8 cellular contexts compared by ENCODE assay signal in genomic region chr7:100344560-100345287, GRCh38. TPM values are rescaled to one million over a fixed set of nuclear protein-coding genes. Genes with fewer than 3 reads are reported as not detected.
A peak's percentile ranks its signal among the peaks of the same experiment; 100 is the strongest.
DNase-seq lines count a peak whose midpoint lies in the region; ATAC-seq and TF ChIP-seq lines count a peak whose summit lies in the region.
"Not testable (repeated sequence)": the region's sequence is repeated elsewhere in the genome, so short reads cannot be mapped to it uniquely, and the experiment has no call there.

No MANE protein-coding gene starts in this region.

- H3K36me3 Mint-ChIP-seq in naive B cell = not testable (repeated sequence)

- peak overlapping the region; percentile 56 to 90 (median 76) for H3K4me3 Mint-ChIP-seq in naive B cell

- peaks cover 22 to 39% (median 23%) of the 10 kb centered on the region in 3 donors for H3K4me1 Mint-ChIP-seq in naive B cell

- not testable (repeated sequence) for H3K9me3 Mint-ChIP-seq in naive B cell

- H3K27me3 Mint-ChIP-seq in naive B cell = not testable (repeated sequence)

- ATAC-seq in GM21515 (IDR thresholded peaks at IDR 0.05; ENCODE audit: unreplicated experiment) (peak; percentile 61), HG03565 (IDR thresholded peaks at IDR 0.05; ENCODE audit: unreplicated experiment) (peak; percentile 49), naive B cell (ENCODE audit: low read depth in 2 of 2) (peak; percentile 79 to 81)

- peak overlapping the region; percentile 99 to 100 (median 99) for H3K27ac Mint-ChIP-seq in naive B cell

- H3K4me3 ChIP-seq in epithelial cell of proximal tubule (ENCODE audit: low read depth, low read length) = not testable (repeated sequence)

- DNase-seq in DMS53 treated with DMSO at 0.1 percent for 48 hours (lab: John Stamatoyannopoulos, UW; ENCODE audit: unreplicated experiment) = peak; percentile 80
- DNase-seq in SK-N-DZ (ENCODE audit: low spot score) = peak; percentile 47
- peak; percentile 75 for DNase-seq in activated T-cell treated with anti-CD3 and anti-CD28 coated beads, Interleukin-2, amount 50 U/mL, for 48 hours
- DNase-seq in epithelial cell of proximal tubule (ENCODE audit: low read depth) = peak; percentile 43
- DNase-seq in naive B cell = peak; percentile 90
- peak; percentile 60 to 64 for DNase-seq in stimulated activated CD8-positive, alpha-beta memory T cell treated with anti-CD3 and anti-CD28 coated beads, Interleukin-15, amount 100 ng/mL, for 48 hours (ENCODE audit: low read depth in 2 of 2)

- peak; percentile 55 for TF ChIP-seq CTCF in epithelial cell of proximal tubule (conservative IDR thresholded peaks at IDR 0.05; ENCODE audit: low read depth, low read length)

RNA-seq across cellular contexts. Expression of gene PILRB, which starts 13.2 kb away (rescaled TPM):
- polyA plus RNA-seq in SK-N-DZ (2014; cell fraction: cytosol; rRNA removed) = 18.8 and 26.7 TPM in 2 replicates
- 206 and 266 TPM in 2 replicates for polyA plus RNA-seq in SK-N-DZ (2014; cell fraction: nucleus; rRNA removed)
- total RNA-seq in epithelial cell of proximal tubule = 14.3 and 14.5 TPM in 2 replicates
- polyA plus RNA-seq in naive B cell (ENCODE audit: low read depth in 6 of 6) = 10 to 100 TPM in 2 of 6 donors, 1 to 10 TPM in 4; 3.5 to 28.7 (median 7.0) TPM

RNA-seq across cellular contexts. Expression of gene PILRA, which starts 28.6 kb away (rescaled TPM):
- 0.32 and 2.1 TPM in 2 replicates for polyA plus RNA-seq in SK-N-DZ (2014; cell fraction: cytosol; rRNA removed)
- 2.4 and 3.6 TPM in 2 replicates for polyA plus RNA-seq in SK-N-DZ (2014; cell fraction: nucleus; rRNA removed)
- total RNA-seq in epithelial cell of proximal tubule = not detected in 2 replicates
- 1 to 10 TPM in 1 of 6 donors, under 1 TPM in 4, not detected in 1; 0.53 to 1.8 (median 0.53) TPM for polyA plus RNA-seq in naive B cell (ENCODE audit: low read depth in 6 of 6)

RNA-seq across cellular contexts. Expression of gene SPDYE3, which starts 37.2 kb away (rescaled TPM):
- not detected in 2 replicates for polyA plus RNA-seq in SK-N-DZ (2014; cell fraction: cytosol; rRNA removed)
- not detected in 2 replicates for polyA plus RNA-seq in SK-N-DZ (2014; cell fraction: nucleus; rRNA removed)
- not detected in 2 replicates for total RNA-seq in epithelial cell of proximal tubule
- 10 to 100 TPM in 1 of 6 donors, 1 to 10 TPM in 5; 5.0 to 10.3 (median 8.5) TPM for polyA plus RNA-seq in naive B cell (ENCODE audit: low read depth in 6 of 6)
